In genomic region chr7:93249749-93250148, GRCh38 we compare ENCODE assay signal across 25 cellular contexts. TPM values are rescaled to one million over a fixed set of nuclear protein-coding genes. Genes with fewer than 3 reads are reported as not detected.
DNase-seq lines count a peak whose midpoint lies in the region; ATAC-seq, FAIRE-seq and TF ChIP-seq lines count a peak whose summit lies in the region.
"Had no signal": no experiment of that assay in that cellular context is flagged by ENCODE, and none has a peak within 500 bp of the region (broad histone marks: within the 10 kb centered on the region; RNA-seq: fewer than 3 reads in every experiment).

No MANE protein-coding gene starts in this region.

- H3K27me3 Mint-ChIP-seq in T-helper 2 cell treated with Interferon-gamma antibody and Interleukin-4, amounts not matched to agents 5 μg/mL and 100 μg/mL, for 36 hours (ENCODE audit: low read depth): no peaks in the 10 kb centered on the region
- H3K27me3 Mint-ChIP-seq in naive thymus-derived CD8-positive, alpha-beta T cell: no peaks in the 10 kb centered on the region
- H3K27me3 Mint-ChIP-seq: CD4-positive, alpha-beta T cell; stimulated activated memory B cell treated with anti-CD40 and anti-IgM and Interleukin-4, amounts not matched to agents 10 μg/mL and 1 μg/mL and 100 μg/mL, for 72 hours had no signal

- no TSS peak for BruUV-seq in HepG2 (replicated peaks; lab: Mats Ljungman, UMichigan)

- ATAC-seq in HepG2: no peak
- ATAC-seq in naive thymus-derived CD8-positive, alpha-beta T cell: no peak
- ATAC-seq: stimulated activated memory B cell treated with anti-CD40 and anti-IgM and Interleukin-4, amounts not matched to agents 10 μg/mL and 1 μg/mL and 100 μg/mL, for 72 hours had no signal

- FAIRE-seq in HepG2 (lab: Jason Lieb, UNC) (no peak), bronchial epithelial cell (lab: Jason Lieb, UNC) (no peak)
- FAIRE-seq: colon, endothelial cell of umbilical vein, keratinocyte had no signal

- intact Hi-C loops in HepG2 (cut with micrococcal nuclease; ENCODE audit: unreplicated experiment): loop anchor here (10.0 kb wide), 1 partner anchor 835 kb away; no protein-coding TSS in a partner anchor

- H3K4me2 ChIP-seq in HepG2 (ENCODE audit: low read depth, low read length): no peak overlapping the region

- H3K36me3 ChIP-seq in liver (ENCODE audit: control insufficient read depth in 4 of 4, insufficient read depth in 3 of 4, low read depth in 1 of 4, low read length in 3 of 4) (no peaks in the 10 kb centered on the region), HepG2 (replicated peaks in 1 of 2; ENCODE audit: control insufficient read depth in 1 of 2, insufficient read depth in 2 of 2, low read length in 2 of 2) (peaks cover 0 to 1% of the 10 kb centered on the region in 2 experiments; a peak in 1 of 5 replicates), bronchial epithelial cell (ENCODE audit: control insufficient read depth, insufficient read depth, low read length) (no peaks in the 10 kb centered on the region), suprapubic skin (peaks cover 6% of the 10 kb centered on the region)

- TF ChIP-seq RAD21 in liver (IDR thresholded peaks at IDR 0.05) (no peak), HepG2 (CRISPR knock-in tag; IDR thresholded peaks at IDR 0.05) (no peak)

- no peaks in the 10 kb centered on the region for H3K27me3 ChIP-seq in liver (ENCODE audit: control insufficient read depth in 4 of 4, insufficient read depth in 4 of 4, low read length in 3 of 4)
- no peaks in the 10 kb centered on the region for H3K27me3 ChIP-seq in HepG2 (ENCODE audit: control insufficient read depth in 1 of 2, insufficient read depth in 2 of 2, low read length in 2 of 2)
- no peaks in the 10 kb centered on the region for H3K27me3 ChIP-seq in bronchial epithelial cell (ENCODE audit: control insufficient read depth, insufficient read depth, low read length)
- H3K27me3 ChIP-seq in suprapubic skin: no peaks in the 10 kb centered on the region
- H3K27me3 ChIP-seq: tibial artery had no signal

- no peaks in the 10 kb centered on the region for H3K9me3 ChIP-seq in liver (ENCODE audit: control insufficient read depth in 4 of 4, low read length in 3 of 4)
- H3K9me3 ChIP-seq in HepG2 (ENCODE audit: low read length): no peaks in the 10 kb centered on the region
- no peaks in the 10 kb centered on the region for H3K9me3 ChIP-seq in suprapubic skin
- H3K9me3 ChIP-seq: tibial artery had no signal

- in situ Hi-C loops in HepG2 (cut with HindIII; ENCODE audit: extremely low pct_ligation_motif_present, low pct_unique_long_range_greater_than_20kb): loop anchor here (5.0 kb wide), 1 partner anchor 303 kb away; no protein-coding TSS in a partner anchor

- POLR2A ChIA-PET in HepG2 (lab: Yijun Ruan, JAX): no interaction called here
- POLR2A ChIA-PET in naive thymus-derived CD8-positive, alpha-beta T cell (lab: Charles Lee): no interaction called here

- 71% methylated on average over 4 of the region's 4 CpGs for WGBS in liver
- WGBS in HepG2 (ENCODE audit: low lambda C conversion rate): 96% methylated on average over 4 of the region's 4 CpGs
- 78% methylated on average over 4 of the region's 4 CpGs for WGBS in suprapubic skin

- TF ChIP-seq CTCF in liver (IDR thresholded peaks at IDR 0.05; ENCODE audit: low read depth, low read length, missing input control): no peak
- TF ChIP-seq CTCF in HepG2 (CRISPR knock-in tag; IDR thresholded peaks at IDR 0.05): no peak
- TF ChIP-seq CTCF in bronchial epithelial cell (IDR thresholded peaks at IDR 0.05; ENCODE audit: insufficient read depth, low read length, severe bottlenecking): no peak
- TF ChIP-seq CTCF in suprapubic skin (IDR thresholded peaks at IDR 0.05): no peak

- H3K9ac ChIP-seq in liver (ENCODE audit: low read depth in 1 of 2, low read length in 2 of 2) (no peak overlapping the region), HepG2 (ENCODE audit: insufficient read depth, low read depth, low read length) (no peak overlapping the region)

- H3K27ac ChIP-seq in liver (ENCODE audit: low read depth in 1 of 2, low read length in 2 of 2) (no peak overlapping the region), HepG2 (ENCODE audit: extremely low read length, insufficient read depth, low read length) (no peak overlapping the region), suprapubic skin (no peak overlapping the region)
- H3K27ac ChIP-seq: tibial artery had no signal

- H3K4me1 Mint-ChIP-seq in T-helper 2 cell treated with Interferon-gamma antibody and Interleukin-4, amounts not matched to agents 5 μg/mL and 100 μg/mL, for 36 hours (ENCODE audit: low read depth): peaks cover 6% of the 10 kb centered on the region
- H3K4me1 Mint-ChIP-seq in naive thymus-derived CD8-positive, alpha-beta T cell: peaks cover 8 to 36% (median 18%) of the 10 kb centered on the region in 4 donors

- no peak for TF ChIP-seq POLR2A in HepG2 (IDR thresholded peaks at IDR 0.05; ENCODE audit: insufficient read depth in 1 of 2, low read depth in 2 of 2, low read length in 2 of 2)
- no peak for TF ChIP-seq POLR2A in suprapubic skin (IDR thresholded peaks at IDR 0.05)

- H3K4me3 ChIP-seq in liver (ENCODE audit: low read depth in 1 of 3, low read length in 3 of 3) (no peak overlapping the region), HepG2 (replicated peaks in 1 of 3; ENCODE audit: insufficient read depth in 1 of 3, low read depth in 2 of 3, low read length in 3 of 3) (no peak overlapping the region), bronchial epithelial cell (ENCODE audit: low read depth, low read length) (no peak overlapping the region), suprapubic skin (no peak overlapping the region)
- H3K4me3 ChIP-seq: tibial artery had no signal

- peaks cover 0 to 3% (median 0%) of the 10 kb centered on the region in 4 donors for H3K4me1 ChIP-seq in liver (ENCODE audit: control insufficient read depth in 4 of 4, insufficient read depth in 4 of 4, low read length in 3 of 4)
- no peaks in the 10 kb centered on the region for H3K4me1 ChIP-seq in HepG2 (ENCODE audit: insufficient read depth, low read length)
- peaks cover 3% of the 10 kb centered on the region for H3K4me1 ChIP-seq in suprapubic skin
- H3K4me1 ChIP-seq: tibial artery had no signal

- H3K79me2 ChIP-seq in HepG2 (ENCODE audit: insufficient read depth, low read length): no peaks in the 10 kb centered on the region

- no peak overlapping the region for H2AFZ ChIP-seq in HepG2 (ENCODE audit: low read length)

- no peaks in the 10 kb centered on the region for H3K9me3 Mint-ChIP-seq in T-helper 2 cell treated with Interferon-gamma antibody and Interleukin-4, amounts not matched to agents 5 μg/mL and 100 μg/mL, for 36 hours
- no peaks in the 10 kb centered on the region for H3K9me3 Mint-ChIP-seq in naive thymus-derived CD8-positive, alpha-beta T cell
- H3K9me3 Mint-ChIP-seq: activated T-helper 2 cell treated with anti-CD3 and anti-CD28 coated beads, Interferon-gamma antibody, Interleukin-2, Interleukin-4, amounts not matched to agents 10 μg/mL and 5 μg/mL and 100 μg/mL, durations not matched to agents 14 hours and 24 hours and 36 hours; CD4-positive, alpha-beta T cell; mesothelial cell of epicardium; stimulated activated memory B cell treated with anti-CD40 and anti-IgM and Interleukin-4, amounts not matched to agents 10 μg/mL and 1 μg/mL and 100 μg/mL, for 72 hours had no signal

- H4K20me1 ChIP-seq in HepG2 (ENCODE audit: insufficient read depth, low read length): peaks cover 3% of the 10 kb centered on the region; the same call in 1 of the 2 replicates

- DNase-seq in HepG2 (ENCODE audit: low spot score) (no peak), bronchial epithelial cell (ENCODE audit: low read depth) (peak; percentile 5), iris pigment epithelial cell (ENCODE audit: low read depth) (peak; percentile 51), AG08396 (ENCODE audit: low spot score) (no peak), suprapubic skin (ENCODE audit: low spot score in 2 of 2) (no peak)
- DNase-seq in T-helper 2 cell treated with Interferon-gamma antibody and Interleukin-4, amounts not matched to agents 5 μg/mL and 100 μg/mL, for 36 hours (ENCODE audit: low spot score): no peak
- DNase-seq in naive thymus-derived CD8-positive, alpha-beta T cell: no peak
- DNase-seq: activated CD4-positive, CD25-positive, alpha-beta regulatory T cell treated with anti-CD3 and anti-CD28 coated beads, Interleukin-2, amount 50 U/mL, for 72 hours; amniotic stem cell; CD4-positive, alpha-beta T cell; DMS79 treated with DMSO at 0.1 percent for 48 hours; glutamatergic neuron; MV-4-11; NCI-H2081; NCI-H524; retina; T-helper 9 cell; tibial artery had no signal

- H3K4me3 Mint-ChIP-seq in T-helper 2 cell treated with Interferon-gamma antibody and Interleukin-4, amounts not matched to agents 5 μg/mL and 100 μg/mL, for 36 hours: no peak overlapping the region
- H3K4me3 Mint-ChIP-seq in naive thymus-derived CD8-positive, alpha-beta T cell: no peak overlapping the region
- H3K4me3 Mint-ChIP-seq: CD4-positive, alpha-beta T cell; mesothelial cell of epicardium; stimulated activated memory B cell treated with anti-CD40 and anti-IgM and Interleukin-4, amounts not matched to agents 10 μg/mL and 1 μg/mL and 100 μg/mL, for 72 hours had no signal

- H3K27ac Mint-ChIP-seq in T-helper 2 cell treated with Interferon-gamma antibody and Interleukin-4, amounts not matched to agents 5 μg/mL and 100 μg/mL, for 36 hours: no peak overlapping the region
- H3K27ac Mint-ChIP-seq in naive thymus-derived CD8-positive, alpha-beta T cell: no peak overlapping the region
- H3K27ac Mint-ChIP-seq: activated T-helper 2 cell treated with anti-CD3 and anti-CD28 coated beads, Interferon-gamma antibody, Interleukin-2, Interleukin-4, amounts not matched to agents 10 μg/mL and 5 μg/mL and 100 μg/mL, durations not matched to agents 14 hours and 24 hours and 36 hours; CD4-positive, alpha-beta T cell; mesothelial cell of epicardium; stimulated activated memory B cell treated with anti-CD40 and anti-IgM and Interleukin-4, amounts not matched to agents 10 μg/mL and 1 μg/mL and 100 μg/mL, for 72 hours had no signal

- no peaks in the 10 kb centered on the region for H3K36me3 Mint-ChIP-seq in T-helper 2 cell treated with Interferon-gamma antibody and Interleukin-4, amounts not matched to agents 5 μg/mL and 100 μg/mL, for 36 hours (ENCODE audit: low read depth)
- H3K36me3 Mint-ChIP-seq in naive thymus-derived CD8-positive, alpha-beta T cell: peaks cover 0 to 18% (median 4%) of the 10 kb centered on the region in 3 donors

- CTCF ChIA-PET in HepG2 (lab: Yijun Ruan, JAX; ENCODE audit: low intra/inter-chr PET ratio, low total read pairs): no interaction called here

- TF ChIP-seq EP300 in HepG2 (IDR thresholded peaks at IDR 0.05; ENCODE audit: low read depth in 2 of 2, low read length in 2 of 2): no peak
- TF ChIP-seq EP300 in HepG2 (CRISPR knock-in tag; IDR thresholded peaks at IDR 0.05; ENCODE audit: borderline replicate concordance): no peak
- no peak for TF ChIP-seq EP300 in suprapubic skin (IDR thresholded peaks at IDR 0.05)

RNA-seq across cellular contexts. Expression of gene VPS50, which starts 17.6 kb away (rescaled TPM):
- total RNA-seq in liver (10 to 100 TPM; 18.0 to 18.2 TPM), HepG2 (2016; rRNA removed; fragmentation: Illumina TruSeq; extraction: Trizol) (20.4 and 21.3 TPM in 2 replicates), bronchial epithelial cell (26.1 and 33.4 TPM in 2 replicates), suprapubic skin (10 to 100 TPM; 12.5 to 57.6 (median 19.4) TPM)
- polyA plus RNA-seq in liver (1 to 10 TPM; 4.0 to 5.8 TPM), HepG2 (2011; rRNA removed) (10.3 and 11.4 TPM in 2 replicates)
- 11.4 and 14.2 TPM in 2 replicates for total RNA-seq in HepG2 (2016; cell fraction: cytosol; rRNA removed; fragmentation: Illumina TruSeq; extraction: Trizol; ENCODE audit: low read depth)
- 18.2 and 20.6 TPM in 2 replicates for total RNA-seq in HepG2 (2016; cell fraction: insoluble cytoplasmic fraction; rRNA removed; fragmentation: Illumina TruSeq; extraction: Trizol)
- 10.5 and 11.0 TPM in 2 replicates for total RNA-seq in HepG2 (2016; cell fraction: membrane; rRNA removed; fragmentation: Illumina TruSeq; extraction: Trizol)
- total RNA-seq in HepG2 (2016; cell fraction: nucleus; rRNA removed; fragmentation: Illumina TruSeq; extraction: Trizol): 44.2 and 44.6 TPM in 2 replicates
- polyA plus RNA-seq in HepG2 (2011; cell fraction: cytosol; rRNA removed): 2.3 and 3.1 TPM in 2 replicates
- 11.7 and 13.9 TPM in 2 replicates for polyA plus RNA-seq in HepG2 (2011; cell fraction: nucleus; rRNA removed)
- polyA plus RNA-seq in HepG2 (2012): 8.2 and 8.5 TPM in 2 replicates
- polyA plus RNA-seq in HepG2 (2016; cell fraction: cytosol; fragmentation: Illumina TruSeq; extraction: Trizol; ENCODE audit: low read depth): 0.92 and 1.0 TPM in 2 replicates
- 10.4 and 12.3 TPM in 2 replicates for polyA plus RNA-seq in HepG2 (2016; cell fraction: insoluble cytoplasmic fraction; fragmentation: Illumina TruSeq; extraction: Trizol; ENCODE audit: low read depth)
- 1.7 and 1.9 TPM in 2 replicates for polyA plus RNA-seq in HepG2 (2016; cell fraction: membrane; fragmentation: Illumina TruSeq; extraction: Trizol; ENCODE audit: low read depth)
- 16.8 and 17.4 TPM in 2 replicates for polyA plus RNA-seq in HepG2 (2016; cell fraction: nucleus; fragmentation: Illumina TruSeq; extraction: Trizol; ENCODE audit: insufficient read depth, low read depth)
- polyA minus RNA-seq in HepG2 (2011; rRNA and poly(A)+ RNA removed; ENCODE audit: low replicate concordance): 12.8 and 25.8 TPM in 2 replicates
- 5.2 and 13.8 TPM in 2 replicates for polyA minus RNA-seq in HepG2 (2011; cell fraction: cytosol; rRNA and poly(A)+ RNA removed)
- 56.5 and 65.9 TPM in 2 replicates for polyA minus RNA-seq in HepG2 (2011; cell fraction: nucleus; rRNA and poly(A)+ RNA removed)
- 10 to 100 TPM; 36.9 to 37.4 TPM for total RNA-seq in naive thymus-derived CD8-positive, alpha-beta T cell
- polyA plus RNA-seq in naive thymus-derived CD8-positive, alpha-beta T cell: 10 to 100 TPM; 13.3 to 15.1 (median 14.7) TPM

RNA-seq across cellular contexts. Expression of gene HEPACAM2, which starts 23.5 kb away (rescaled TPM):
- total RNA-seq in liver (1 to 10 TPM in 1 of 2 donors, not detected in 1; 4.4 TPM), HepG2 (2016; rRNA removed; fragmentation: Illumina TruSeq; extraction: Trizol) (not detected in 2 replicates), bronchial epithelial cell (0.13 TPM in 1 of 2 replicates, not detected in the other), suprapubic skin (under 1 TPM in 1 of 4 donors, not detected in 3; 0.25 TPM)
- polyA plus RNA-seq in liver (not detected), HepG2 (2011; rRNA removed) (not detected in 2 replicates)
- not detected in 2 replicates for total RNA-seq in HepG2 (2016; cell fraction: cytosol; rRNA removed; fragmentation: Illumina TruSeq; extraction: Trizol; ENCODE audit: low read depth)
- not detected in 2 replicates for total RNA-seq in HepG2 (2016; cell fraction: insoluble cytoplasmic fraction; rRNA removed; fragmentation: Illumina TruSeq; extraction: Trizol)
- total RNA-seq in HepG2 (2016; cell fraction: membrane; rRNA removed; fragmentation: Illumina TruSeq; extraction: Trizol): not detected in 2 replicates
- total RNA-seq in HepG2 (2016; cell fraction: nucleus; rRNA removed; fragmentation: Illumina TruSeq; extraction: Trizol): not detected in 2 replicates
- polyA plus RNA-seq in HepG2 (2011; cell fraction: cytosol; rRNA removed): not detected in 2 replicates
- polyA plus RNA-seq in HepG2 (2011; cell fraction: nucleus; rRNA removed): not detected in 2 replicates
- not detected in 2 replicates for polyA plus RNA-seq in HepG2 (2012)
- polyA plus RNA-seq in HepG2 (2016; cell fraction: cytosol; fragmentation: Illumina TruSeq; extraction: Trizol; ENCODE audit: low read depth): not detected in 2 replicates
- not detected in 2 replicates for polyA plus RNA-seq in HepG2 (2016; cell fraction: insoluble cytoplasmic fraction; fragmentation: Illumina TruSeq; extraction: Trizol; ENCODE audit: low read depth)
- not detected in 2 replicates for polyA plus RNA-seq in HepG2 (2016; cell fraction: membrane; fragmentation: Illumina TruSeq; extraction: Trizol; ENCODE audit: low read depth)
- polyA plus RNA-seq in HepG2 (2016; cell fraction: nucleus; fragmentation: Illumina TruSeq; extraction: Trizol; ENCODE audit: insufficient read depth, low read depth): not detected in 2 replicates
- polyA minus RNA-seq in HepG2 (2011; rRNA and poly(A)+ RNA removed; ENCODE audit: low replicate concordance): 0.28 TPM in 1 of 2 replicates, not detected in the other
- polyA minus RNA-seq in HepG2 (2011; cell fraction: cytosol; rRNA and poly(A)+ RNA removed): not detected in 2 replicates
- not detected in 2 replicates for polyA minus RNA-seq in HepG2 (2011; cell fraction: nucleus; rRNA and poly(A)+ RNA removed)
- total RNA-seq in naive thymus-derived CD8-positive, alpha-beta T cell: under 1 TPM in 1 of 2 experiments, not detected in 1; 0.33 TPM
- not detected for polyA plus RNA-seq in naive thymus-derived CD8-positive, alpha-beta T cell
- total RNA-seq: activated T-helper 2 cell treated with anti-CD3 and anti-CD28 coated beads, Interferon-gamma antibody, Interleukin-2, Interleukin-4, amounts not matched to agents 10 μg/mL and 5 μg/mL and 100 μg/mL, durations not matched to agents 14 hours and 24 hours and 36 hours; CD4-positive, alpha-beta T cell; endothelial cell of umbilical vein; mesothelial cell of epicardium had no signal
- polyA plus RNA-seq: endothelial cell of umbilical vein, keratinocyte had no signal

Comparison
In these comparisons a context has a peak if more than half of its experiments do, and no peak if none do; other contexts are left out.
1. DNase-seq: peak in bronchial epithelial cell (single experiment) and iris pigment epithelial cell (single experiment); none in HepG2 (single experiment), T-helper 2 cell treated with Interferon-gamma antibody and Interleukin-4, amounts not matched to agents 5 μg/mL and 100 μg/mL, for 36 hours (single experiment), AG08396 (single experiment), suprapubic skin (0 of 2) and naive thymus-derived CD8-positive, alpha-beta T cell (0 of 10).